ENCODE assay signal across 19 cellular contexts in the genomic region with DNA sequence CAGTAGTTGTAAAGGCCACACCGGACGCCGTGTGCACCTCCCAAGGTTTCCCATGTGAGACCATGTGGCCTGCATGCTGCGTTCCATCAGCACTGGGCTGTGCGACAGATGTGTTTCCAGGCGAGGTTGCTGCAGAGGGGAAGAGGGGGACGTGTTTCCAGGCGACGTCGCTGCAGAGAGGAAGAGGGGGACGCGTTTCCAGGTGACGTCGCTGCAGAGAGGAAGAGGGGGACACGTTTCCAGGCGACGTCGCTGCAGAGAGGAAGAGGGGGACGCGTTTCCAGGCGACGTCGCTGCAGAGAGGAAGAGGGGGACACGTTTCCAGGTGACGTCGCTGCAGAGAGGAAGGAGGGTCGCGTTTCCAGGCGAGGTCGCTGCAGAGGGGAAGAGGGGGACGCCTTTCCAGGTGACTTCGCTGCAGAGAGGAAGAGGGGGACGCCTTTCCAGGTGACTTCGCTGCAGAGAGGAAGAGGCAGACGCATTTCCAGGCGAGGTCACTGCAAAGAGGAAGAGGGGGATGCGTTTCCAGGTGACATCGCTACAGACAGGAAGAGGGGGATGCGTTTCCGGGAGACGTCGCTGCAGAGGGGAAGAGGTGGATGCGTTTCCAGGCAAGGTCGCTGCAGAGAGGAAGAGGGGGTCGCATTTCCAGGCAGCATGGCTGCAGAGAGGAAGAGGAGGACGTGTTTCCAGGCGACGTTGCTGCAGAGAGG. TPM values are rescaled to one million over a fixed set of nuclear protein-coding genes. Genes with fewer than 3 reads are reported as not detected.
A peak's percentile ranks its signal among the peaks of the same experiment; 100 is the strongest.
DNase-seq lines count a peak whose midpoint lies in the region; ATAC-seq and TF ChIP-seq lines count a peak whose summit lies in the region.
"Had no signal": no experiment of that assay in that cellular context is flagged by ENCODE, and none has a peak within 500 bp of the region (broad histone marks: within the 10 kb centered on the region; RNA-seq: fewer than 3 reads in every experiment).

No MANE protein-coding gene starts in this region.

- CTCF ChIA-PET in activated CD4-positive, alpha-beta memory T cell treated with anti-CD3 and anti-CD28 coated beads, Interleukin-2, amount 10 ng/mL, durations not matched to agents 7 days and 5 days (lab: Charles Lee), result no interaction called here

- peaks cover 16% of the 10 kb centered on the region for H3K36me3 ChIP-seq in DND-41 (ENCODE audit: insufficient read depth, low read length)
- H3K36me3 ChIP-seq: cardiac muscle cell, SJCRH30, transverse colon had no signal

- H2AFZ ChIP-seq in DND-41 (ENCODE audit: low read depth, low read length), result no peak overlapping the region

- DNase-seq in NCI-H1092 treated with DMSO at 0.1 percent for 48 hours (lab: John Stamatoyannopoulos, UW) (peak; percentile 10), NCI-H1092 (lab: John Stamatoyannopoulos, UW) (no peak), DND-41 (peak; percentile 20), iPS DF 19.7 (ENCODE audit: low read depth, low spot score) (peak; percentile 47), ureter (ENCODE audit: low spot score) (no peak)
- DNase-seq in activated CD4-positive, alpha-beta memory T cell treated with anti-CD3 and anti-CD28 coated beads, Interleukin-2, amount 10 ng/mL, durations not matched to agents 7 days and 5 days, result no peak
- DNase-seq: 8988T; effector CD4-positive, alpha-beta T cell; mammary epithelial cell; natural killer cell; NCI-H187; SJCRH30; transverse colon had no signal

- H3K4me3 ChIP-seq in DND-41 (ENCODE audit: low read depth in 1 of 2, low read length in 2 of 2), result no peak overlapping the region
- H3K4me3 ChIP-seq: cardiac muscle cell, heart left ventricle, SJCRH30, transverse colon had no signal

- H3K4me1 ChIP-seq in DND-41 (ENCODE audit: insufficient read depth, low read length), result no peaks in the 10 kb centered on the region
- H3K4me1 ChIP-seq: SJCRH30 had no signal

- POLR2A ChIA-PET in activated CD4-positive, alpha-beta memory T cell treated with anti-CD3 and anti-CD28 coated beads, Interleukin-2, amount 10 ng/mL, durations not matched to agents 7 days and 5 days (lab: Charles Lee), result no interaction called here

- H3K9me3 ChIP-seq in DND-41 (ENCODE audit: insufficient read depth, low read length, severe bottlenecking), result no peaks in the 10 kb centered on the region
- H3K9me3 ChIP-seq: heart left ventricle, SJCRH30, transverse colon had no signal

- H3K27ac Mint-ChIP-seq in activated CD4-positive, alpha-beta memory T cell treated with anti-CD3 and anti-CD28 coated beads, Interleukin-2, amount 10 ng/mL, durations not matched to agents 7 days and 5 days, result peak overlapping the region; percentile 5
- H3K27ac Mint-ChIP-seq: progenitor cell of endocrine pancreas; T-helper 2 cell treated with Interferon-gamma antibody and Interleukin-4, amounts not matched to agents 5 μg/mL and 100 μg/mL, for 36 hours had no signal

- TF ChIP-seq CTCF in DND-41 (IDR thresholded peaks at IDR 0.05; ENCODE audit: borderline replicate concordance, extremely low read depth, low read length, poor library complexity, severe bottlenecking), result no peak

- peaks cover 3% of the 10 kb centered on the region; the same call in 1 of the 2 replicates for H3K79me2 ChIP-seq in DND-41 (ENCODE audit: insufficient read depth, low read length)

- peaks cover 6% of the 10 kb centered on the region for H3K4me1 Mint-ChIP-seq in activated CD4-positive, alpha-beta memory T cell treated with anti-CD3 and anti-CD28 coated beads, Interleukin-2, amount 10 ng/mL, durations not matched to agents 7 days and 5 days

- ATAC-seq in DND-41 (ENCODE audit: insufficient read depth, low read depth), result no peak
- ATAC-seq in GM21381 (IDR thresholded peaks at IDR 0.05; ENCODE audit: unreplicated experiment), result no peak
- no peak for ATAC-seq in HG02642 (IDR thresholded peaks at IDR 0.05; ENCODE audit: poor library complexity, unreplicated experiment)
- ATAC-seq: natural killer cell had no signal

- H3K27ac ChIP-seq in DND-41 (ENCODE audit: low read length), result no peak overlapping the region
- H3K27ac ChIP-seq: cardiac muscle cell, heart left ventricle, SJCRH30, transverse colon had no signal

- no peaks in the 10 kb centered on the region for H3K27me3 ChIP-seq in DND-41 (ENCODE audit: insufficient read depth, low read length, poor library complexity)
- H3K27me3 ChIP-seq: cardiac muscle cell, heart left ventricle, SJCRH30, transverse colon had no signal

- no peaks in the 10 kb centered on the region for H3K27me3 Mint-ChIP-seq in activated CD4-positive, alpha-beta memory T cell treated with anti-CD3 and anti-CD28 coated beads, Interleukin-2, amount 10 ng/mL, durations not matched to agents 7 days and 5 days

- H4K20me1 ChIP-seq in DND-41 (ENCODE audit: insufficient read depth, low read length), result peaks cover 31% of the 10 kb centered on the region

- no peaks in the 10 kb centered on the region for H3K9me3 Mint-ChIP-seq in activated CD4-positive, alpha-beta memory T cell treated with anti-CD3 and anti-CD28 coated beads, Interleukin-2, amount 10 ng/mL, durations not matched to agents 7 days and 5 days
- H3K9me3 Mint-ChIP-seq: natural killer cell; T-helper 2 cell treated with Interferon-gamma antibody and Interleukin-4, amounts not matched to agents 5 μg/mL and 100 μg/mL, for 36 hours had no signal

- H3K9ac ChIP-seq in DND-41 (ENCODE audit: low read depth, low read length), result no peak overlapping the region

- peaks cover 22% of the 10 kb centered on the region for H3K36me3 Mint-ChIP-seq in activated CD4-positive, alpha-beta memory T cell treated with anti-CD3 and anti-CD28 coated beads, Interleukin-2, amount 10 ng/mL, durations not matched to agents 7 days and 5 days (ENCODE audit: low read depth)
- H3K36me3 Mint-ChIP-seq: natural killer cell had no signal

- no peak overlapping the region for H3K4me2 ChIP-seq in DND-41 (ENCODE audit: insufficient read depth, low read length)

- H3K4me3 Mint-ChIP-seq in activated CD4-positive, alpha-beta memory T cell treated with anti-CD3 and anti-CD28 coated beads, Interleukin-2, amount 10 ng/mL, durations not matched to agents 7 days and 5 days, result no peak overlapping the region
- H3K4me3 Mint-ChIP-seq: natural killer cell; T-helper 2 cell treated with Interferon-gamma antibody and Interleukin-4, amounts not matched to agents 5 μg/mL and 100 μg/mL, for 36 hours had no signal

RNA-seq across cellular contexts. Expression of a gene that starts 24.5 kb away (rescaled TPM):
- total RNA-seq in activated CD4-positive, alpha-beta memory T cell treated with anti-CD3 and anti-CD28 coated beads, Interleukin-2, amount 10 ng/mL, durations not matched to agents 7 days and 5 days, result 10 to 100 TPM; 43.8 to 44.5 TPM
- 13.8 TPM for total RNA-seq in ureter

Comparison
In these comparisons a context has a peak if more than half of its experiments do, and no peak if none do; other contexts are left out.
1. DNase-seq: peak in NCI-H1092 treated with DMSO at 0.1 percent for 48 hours (single experiment), DND-41 (single experiment) and iPS DF 19.7 (single experiment); none in NCI-H1092 (single experiment), activated CD4-positive, alpha-beta memory T cell treated with anti-CD3 and anti-CD28 coated beads, Interleukin-2, amount 10 ng/mL, durations not matched to agents 7 days and 5 days (single experiment) and ureter (single experiment).